Comparison of ENCODE assay signal across 12 cellular contexts in the genomic region with DNA sequence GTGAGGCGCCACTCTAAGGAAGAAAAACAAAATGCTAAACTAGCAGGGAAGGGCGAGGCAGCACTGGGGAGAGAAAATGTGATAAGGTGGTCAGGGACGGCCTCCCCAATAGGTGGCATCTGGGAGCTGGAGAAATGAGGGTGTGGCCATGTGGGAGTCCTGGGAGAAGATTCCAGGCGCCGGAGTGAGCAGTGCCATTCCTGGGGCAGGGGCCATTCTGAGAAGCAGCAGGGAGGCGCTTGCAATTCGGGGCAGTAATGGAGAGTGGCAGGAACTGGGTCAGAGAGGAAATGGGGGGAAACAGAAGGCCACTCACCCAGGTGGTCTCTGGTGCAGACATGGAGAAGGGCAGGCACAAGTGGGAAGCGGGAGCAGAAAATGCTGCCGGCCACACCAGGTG.
DNase-seq lines count a peak whose midpoint lies in the region; ATAC-seq and TF ChIP-seq lines count a peak whose summit lies in the region.
"Had no signal": no experiment of that assay in that cellular context is flagged by ENCODE, and none has a peak within 500 bp of the region (broad histone marks: within the 10 kb centered on the region; RNA-seq: fewer than 3 reads in every experiment).

No MANE protein-coding gene starts in this region.

- H3K36me3 ChIP-seq in WERI-Rb-1 (no peaks in the 10 kb centered on the region), iPS DF 6.9 (ENCODE audit: control insufficient read depth, insufficient read depth, low read length) (no peaks in the 10 kb centered on the region), thoracic aorta (no peaks in the 10 kb centered on the region)

- H3K36me3 Mint-ChIP-seq in stimulated activated effector memory CD8-positive, alpha-beta T cell treated with anti-CD3 and anti-CD28 coated beads, Interleukin-12 subunit alpha, Interleukin-12 subunit beta, amount 100 ng/mL, for 72 hours, result no peaks in the 10 kb centered on the region

- no peaks in the 10 kb centered on the region for H3K9me3 ChIP-seq in WERI-Rb-1 (ENCODE audit: severe bottlenecking)
- H3K9me3 ChIP-seq in iPS DF 6.9 (ENCODE audit: control insufficient read depth, insufficient read depth, low read length), result no peaks in the 10 kb centered on the region
- no peaks in the 10 kb centered on the region for H3K9me3 ChIP-seq in thoracic aorta

- H3K4me3 ChIP-seq in WERI-Rb-1 (ENCODE audit: low read depth, low read length) (no peak overlapping the region), iPS DF 6.9 (ENCODE audit: low read length) (no peak overlapping the region), thoracic aorta (no peak overlapping the region)

- no peak overlapping the region for H3K4me3 Mint-ChIP-seq in stimulated activated effector memory CD8-positive, alpha-beta T cell treated with anti-CD3 and anti-CD28 coated beads, Interleukin-12 subunit alpha, Interleukin-12 subunit beta, amount 100 ng/mL, for 72 hours
- H3K4me3 Mint-ChIP-seq: activated CD4-positive, alpha-beta T cell treated with anti-CD3 and anti-CD28 coated beads, Interleukin-2, amount 10 ng/mL, durations not matched to agents 24 days and 14 days; central memory CD8-positive, alpha-beta T cell had no signal

- H3K4me1 ChIP-seq in iPS DF 6.9 (ENCODE audit: control insufficient read depth, insufficient read depth, low read length) (peaks cover 2% of the 10 kb centered on the region; the same call in 1 of the 2 replicates), thoracic aorta (ENCODE audit: control insufficient read depth in 1 of 2, low read depth in 2 of 2) (peaks cover 0 to 39% of the 10 kb centered on the region in 2 donors)

- no peak overlapping the region for H3K27ac Mint-ChIP-seq in stimulated activated effector memory CD8-positive, alpha-beta T cell treated with anti-CD3 and anti-CD28 coated beads, Interleukin-12 subunit alpha, Interleukin-12 subunit beta, amount 100 ng/mL, for 72 hours
- H3K27ac Mint-ChIP-seq: activated CD4-positive, alpha-beta T cell treated with anti-CD3 and anti-CD28 coated beads, Interleukin-2, amount 10 ng/mL, durations not matched to agents 24 days and 14 days had no signal

- ATAC-seq in thoracic aorta (ENCODE audit: insufficient number of reproducible peaks, low FRiP score, low read depth), result no peak
- no peak for ATAC-seq in HG03521 (IDR thresholded peaks at IDR 0.05; ENCODE audit: unreplicated experiment)
- ATAC-seq in stimulated activated effector memory CD8-positive, alpha-beta T cell treated with anti-CD3 and anti-CD28 coated beads, Interleukin-12 subunit alpha, Interleukin-12 subunit beta, amount 100 ng/mL, for 72 hours, result no peak
- ATAC-seq in HG03135 (IDR thresholded peaks at IDR 0.05; ENCODE audit: unreplicated experiment), result no peak

- TF ChIP-seq CTCF in WERI-Rb-1 (IDR thresholded peaks at IDR 0.05; ENCODE audit: low read depth, low read length) (peak; percentile 23; the same call in 1 of the 2 replicates), thoracic aorta (IDR thresholded peaks at IDR 0.05) (no peak)

- H3K27ac ChIP-seq in WERI-Rb-1, result no peak overlapping the region
- no peak overlapping the region for H3K27ac ChIP-seq in iPS DF 6.9 (ENCODE audit: low read length)
- H3K27ac ChIP-seq in thoracic aorta, result peak overlapping the region; percentile 1 to 17

- DNase-seq in NCI-H82 (lab: John Stamatoyannopoulos, UW), result peak; percentile 4
- no peak for DNase-seq in NCI-H82 treated with DMSO at 0.1 percent for 48 hours (lab: John Stamatoyannopoulos, UW; ENCODE audit: unreplicated experiment)
- peak; percentile 30 for DNase-seq in WERI-Rb-1
- DNase-seq in iPS DF 6.9 (ENCODE audit: low read depth, low spot score), result peak; percentile 25
- DNase-seq in thoracic aorta (ENCODE audit: low spot score), result no peak
- DNase-seq in stimulated activated effector memory CD8-positive, alpha-beta T cell treated with anti-CD3 and anti-CD28 coated beads, Interleukin-12 subunit alpha, Interleukin-12 subunit beta, amount 100 ng/mL, for 72 hours (ENCODE audit: low spot score in 2 of 2), result no peak
- DNase-seq: activated CD4-positive, alpha-beta T cell treated with anti-CD3 and anti-CD28 coated beads, Interleukin-2, amount 10 ng/mL, durations not matched to agents 24 days and 14 days; activated effector memory CD4-positive, alpha-beta T cell treated with Interleukin-2 at 50 U/mL for 16 hours; stimulated activated CD4-positive, alpha-beta T cell treated with anti-CD3 and anti-CD28 coated beads, Interleukin-4, amount 100 ng/mL, for 4 hours had no signal

- H3K4me1 Mint-ChIP-seq in stimulated activated effector memory CD8-positive, alpha-beta T cell treated with anti-CD3 and anti-CD28 coated beads, Interleukin-12 subunit alpha, Interleukin-12 subunit beta, amount 100 ng/mL, for 72 hours, result no peaks in the 10 kb centered on the region
- H3K4me1 Mint-ChIP-seq: activated CD4-positive, alpha-beta T cell treated with anti-CD3 and anti-CD28 coated beads, Interleukin-2, amount 10 ng/mL, durations not matched to agents 24 days and 14 days; central memory CD8-positive, alpha-beta T cell had no signal

- peaks cover 7% of the 10 kb centered on the region for H3K27me3 ChIP-seq in WERI-Rb-1 (ENCODE audit: insufficient read depth, low read depth, severe bottlenecking)
- H3K27me3 ChIP-seq in iPS DF 6.9 (ENCODE audit: control insufficient read depth, insufficient read depth, low read length), result no peaks in the 10 kb centered on the region
- H3K27me3 ChIP-seq in thoracic aorta (replicated peaks; ENCODE audit: insufficient read depth), result no peaks in the 10 kb centered on the region

- WGBS in iPS DF 6.9 (ENCODE audit: insufficient coverage, insufficient read length), result no CpG with 5 or more reads among the region's 9 CpGs

- H3K9me3 Mint-ChIP-seq in stimulated activated effector memory CD8-positive, alpha-beta T cell treated with anti-CD3 and anti-CD28 coated beads, Interleukin-12 subunit alpha, Interleukin-12 subunit beta, amount 100 ng/mL, for 72 hours, result no peaks in the 10 kb centered on the region
- H3K9me3 Mint-ChIP-seq: activated CD4-positive, alpha-beta T cell treated with anti-CD3 and anti-CD28 coated beads, Interleukin-2, amount 10 ng/mL, durations not matched to agents 24 days and 14 days; central memory CD8-positive, alpha-beta T cell had no signal

Comparison
In these comparisons a context has a peak if more than half of its experiments do, and no peak if none do; other contexts are left out.
1. DNase-seq: peak in NCI-H82 (single experiment), WERI-Rb-1 (single experiment) and iPS DF 6.9 (single experiment); none in NCI-H82 treated with DMSO at 0.1 percent for 48 hours (single experiment), thoracic aorta (single experiment) and stimulated activated effector memory CD8-positive, alpha-beta T cell treated with anti-CD3 and anti-CD28 coated beads, Interleukin-12 subunit alpha, Interleukin-12 subunit beta, amount 100 ng/mL, for 72 hours (0 of 2).
2. H3K27ac ChIP-seq: peak in thoracic aorta (2 of 2); none in WERI-Rb-1 (single experiment) and iPS DF 6.9 (single experiment).